In the genomic region with DNA sequence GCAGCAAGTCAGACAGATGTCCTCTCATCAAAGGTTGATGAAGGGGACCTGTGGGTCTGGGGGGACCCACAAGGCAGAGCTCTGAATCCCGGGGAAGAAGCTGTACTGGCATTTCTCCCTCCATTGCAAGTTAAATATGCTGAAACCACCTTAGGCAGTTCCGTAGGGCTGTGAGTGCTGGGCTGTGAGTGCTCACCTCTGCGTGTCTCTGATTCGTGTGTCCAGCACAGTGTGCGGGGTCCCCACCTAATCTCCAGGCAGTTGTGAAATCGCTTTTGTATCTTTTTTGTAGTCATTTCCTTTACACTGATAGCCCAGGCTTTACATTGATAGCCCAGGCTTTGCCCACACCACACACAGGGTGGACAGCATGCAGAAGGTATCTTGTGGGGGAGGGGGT, we compare ENCODE assay signal across 16 cellular contexts.
DNase-seq lines count a peak whose midpoint lies in the region; ATAC-seq and TF ChIP-seq lines count a peak whose summit lies in the region.
"Had no signal": no experiment of that assay in that cellular context is flagged by ENCODE, and none has a peak within 500 bp of the region (broad histone marks: within the 10 kb centered on the region; RNA-seq: fewer than 3 reads in every experiment).

No MANE protein-coding gene starts in this region.

- no peaks in the 10 kb centered on the region for H3K27me3 ChIP-seq in CD4-positive, CD25-positive, alpha-beta regulatory T cell (ENCODE audit: control insufficient read depth, insufficient read depth, low read length)
- no peaks in the 10 kb centered on the region for H3K27me3 ChIP-seq in trophoblast cell (ENCODE audit: insufficient read depth, low read length)
- H3K27me3 ChIP-seq in transverse colon, result no peaks in the 10 kb centered on the region

- no peaks in the 10 kb centered on the region for H3K27me3 Mint-ChIP-seq in CD4-positive, CD25-positive, alpha-beta regulatory T cell
- peaks cover 17% of the 10 kb centered on the region for H3K27me3 Mint-ChIP-seq in endothelial cell (ENCODE audit: unreplicated experiment)

- no peak overlapping the region for H2BK120ac ChIP-seq in trophoblast cell (ENCODE audit: insufficient read depth, low read length, poor library complexity)

- H2AFZ ChIP-seq in trophoblast cell (ENCODE audit: insufficient read depth, low read length, poor library complexity), result no peak overlapping the region

- peak overlapping the region; percentile 2 for H4K8ac ChIP-seq in trophoblast cell (ENCODE audit: low read depth, low read length)

- H3K4me3 ChIP-seq in CD4-positive, CD25-positive, alpha-beta regulatory T cell (ENCODE audit: low read depth, low read length), result no peak overlapping the region
- H3K4me3 ChIP-seq in trophoblast cell (ENCODE audit: low read depth, low read length) (no peak overlapping the region), transverse colon (no peak overlapping the region)

- no peak for TF ChIP-seq EP300 in transverse colon (IDR thresholded peaks at IDR 0.05; ENCODE audit: low read depth)

- peak overlapping the region; percentile 19 for H4K91ac ChIP-seq in trophoblast cell (ENCODE audit: low read depth, low read length)

- H3K4ac ChIP-seq in trophoblast cell (ENCODE audit: low read depth, low read length), result peak overlapping the region; percentile 97

- no peak overlapping the region for H3K9ac ChIP-seq in trophoblast cell (ENCODE audit: low read length)

- no peak for DNase-seq in CD4-positive, CD25-positive, alpha-beta regulatory T cell
- DNase-seq in endothelial cell (ENCODE audit: low spot score) (no peak), trophoblast cell (no peak), NOMO-1 (lab: John Stamatoyannopoulos, UW; ENCODE audit: unreplicated experiment in 2 of 2) (no peak), transverse colon (no peak)
- DNase-seq: CD8-positive, alpha-beta T cell; DMS79 treated with DMSO at 0.1 percent for 48 hours; GOT3; HFFc6; Karpas-422; MM.1S; NCI-H1105 treated with DMSO at 0.1 percent for 48 hours; NCI-H187; SIG-M5 had no signal

- H3K36me3 ChIP-seq in CD4-positive, CD25-positive, alpha-beta regulatory T cell (ENCODE audit: control insufficient read depth, insufficient read depth, low read length), result no peaks in the 10 kb centered on the region
- H3K36me3 ChIP-seq in trophoblast cell (ENCODE audit: control insufficient read depth in 1 of 2, insufficient read depth in 2 of 2, low read length in 2 of 2) (no peaks in the 10 kb centered on the region), transverse colon (no peaks in the 10 kb centered on the region)

- H3K79me2 ChIP-seq in trophoblast cell (ENCODE audit: control insufficient read depth, insufficient read depth, low read length, poor library complexity), result peaks cover 27% of the 10 kb centered on the region

- H3K14ac ChIP-seq in trophoblast cell (ENCODE audit: low read length), result peak overlapping the region; percentile 37

- peaks cover 55 to 92% (median 81%) of the 10 kb centered on the region in 4 donors for H3K4me1 Mint-ChIP-seq in CD4-positive, CD25-positive, alpha-beta regulatory T cell
- peaks cover 85% of the 10 kb centered on the region for H3K4me1 Mint-ChIP-seq in endothelial cell (ENCODE audit: unreplicated experiment)

- H3K4me1 ChIP-seq in CD4-positive, CD25-positive, alpha-beta regulatory T cell (ENCODE audit: control insufficient read depth, insufficient read depth, low read length, poor library complexity, severe bottlenecking), result peaks cover 78% of the 10 kb centered on the region
- H3K4me1 ChIP-seq in trophoblast cell (ENCODE audit: control insufficient read depth in 1 of 2, insufficient read depth in 2 of 2, low read length in 2 of 2) (peaks cover 25 to 36% of the 10 kb centered on the region in 2 experiments), transverse colon (peaks cover 7 to 50% (median 11%) of the 10 kb centered on the region in 4 donors)

- no peak overlapping the region for H2AK5ac ChIP-seq in trophoblast cell (ENCODE audit: low read length)

- intact Hi-C loops in transverse colon (cut with DNase I; ENCODE audit: low total_unique reads), result no loop called here

- ATAC-seq in CD4-positive, CD25-positive, alpha-beta regulatory T cell (ENCODE audit: low read depth in 2 of 2), result no peak
- no peak for ATAC-seq in HG03159 (IDR thresholded peaks at IDR 0.05; ENCODE audit: unreplicated experiment)
- ATAC-seq: CD8-positive, alpha-beta T cell had no signal

- no peaks in the 10 kb centered on the region for H3K9me3 Mint-ChIP-seq in CD4-positive, CD25-positive, alpha-beta regulatory T cell
- no peaks in the 10 kb centered on the region for H3K9me3 Mint-ChIP-seq in endothelial cell (ENCODE audit: unreplicated experiment)
- H3K9me3 Mint-ChIP-seq: CD8-positive, alpha-beta T cell; HFFc6 had no signal

- WGBS in trophoblast cell (ENCODE audit: extremely low coverage, insufficient coverage, insufficient read length), result no CpG with 5 or more reads among the region's 6 CpGs
- 94% methylated on average over 6 of the region's 6 CpGs; no CpG with 5 or more reads in 1 of the 2 donors for WGBS in transverse colon (ENCODE audit: low coverage in 1 of 2), 2 donors

- H3K9me3 ChIP-seq in CD4-positive, CD25-positive, alpha-beta regulatory T cell (ENCODE audit: control insufficient read depth in 2 of 2, low read length in 2 of 2), result no peaks in the 10 kb centered on the region
- H3K9me3 ChIP-seq in trophoblast cell (ENCODE audit: insufficient read depth, low read depth, low read length) (no peaks in the 10 kb centered on the region), transverse colon (no peaks in the 10 kb centered on the region)

- H3K4me2 ChIP-seq in trophoblast cell (ENCODE audit: low read length), result no peak overlapping the region

- TF ChIP-seq CTCF in VCaP (conservative IDR thresholded peaks at IDR 0.05) (no peak), endothelial cell (IDR thresholded peaks at IDR 0.05; ENCODE audit: unreplicated experiment) (no peak), transverse colon (IDR thresholded peaks at IDR 0.05) (no peak)

- H3K27ac Mint-ChIP-seq in CD4-positive, CD25-positive, alpha-beta regulatory T cell, result peak overlapping the region in 2 of 3 donors; percentile 6 to 15
- peak overlapping the region; percentile 28 for H3K27ac Mint-ChIP-seq in endothelial cell (ENCODE audit: unreplicated experiment)
- H3K27ac Mint-ChIP-seq: CD8-positive, alpha-beta T cell; HFFc6 had no signal

- peaks cover 12% of the 10 kb centered on the region for H3K79me1 ChIP-seq in trophoblast cell (ENCODE audit: low read length)

- no peaks in the 10 kb centered on the region for H3K36me3 Mint-ChIP-seq in CD4-positive, CD25-positive, alpha-beta regulatory T cell
- H3K36me3 Mint-ChIP-seq in endothelial cell (ENCODE audit: low read depth, unreplicated experiment), result peaks cover 4% of the 10 kb centered on the region
- H3K36me3 Mint-ChIP-seq: CD8-positive, alpha-beta T cell had no signal

- no peak overlapping the region for H2BK5ac ChIP-seq in trophoblast cell (ENCODE audit: low read depth, low read length, poor library complexity)

- no peak overlapping the region for H3K27ac ChIP-seq in CD4-positive, CD25-positive, alpha-beta regulatory T cell (ENCODE audit: insufficient read depth, low read length, poor library complexity, severe bottlenecking)
- H3K27ac ChIP-seq in VCaP, result peak overlapping the region; percentile 46
- no peak overlapping the region for H3K27ac ChIP-seq in trophoblast cell (ENCODE audit: low read depth, low read length)
- H3K27ac ChIP-seq in transverse colon, result no peak overlapping the region

- H3K23ac ChIP-seq in trophoblast cell (ENCODE audit: low read length), result no peak overlapping the region

- H3K18ac ChIP-seq in trophoblast cell (ENCODE audit: low read length), result peak overlapping the region; percentile 74

- TF ChIP-seq POLR2A in transverse colon (IDR thresholded peaks at IDR 0.05), result no peak

- peak overlapping the region; percentile 36 for H4K12ac ChIP-seq in trophoblast cell (ENCODE audit: low read depth, low read length)

- peak overlapping the region; percentile 37 for H2BK12ac ChIP-seq in trophoblast cell (ENCODE audit: low read length)

- peak overlapping the region in 2 of 4 donors; percentile 18 to 34 for H3K4me3 Mint-ChIP-seq in CD4-positive, CD25-positive, alpha-beta regulatory T cell
- peak overlapping the region; percentile 29 for H3K4me3 Mint-ChIP-seq in endothelial cell (ENCODE audit: unreplicated experiment)
- H3K4me3 Mint-ChIP-seq: CD8-positive, alpha-beta T cell; HFFc6 had no signal

- in situ Hi-C loops in transverse colon (cut with MboI; ENCODE audit: low pct_ligation_motif_present in 1 of 4, low pct_unique_long_range_greater_than_20kb in 1 of 4, low sequenced_read_pairs in 3 of 4), result no loop called here
